In the genomic region with DNA sequence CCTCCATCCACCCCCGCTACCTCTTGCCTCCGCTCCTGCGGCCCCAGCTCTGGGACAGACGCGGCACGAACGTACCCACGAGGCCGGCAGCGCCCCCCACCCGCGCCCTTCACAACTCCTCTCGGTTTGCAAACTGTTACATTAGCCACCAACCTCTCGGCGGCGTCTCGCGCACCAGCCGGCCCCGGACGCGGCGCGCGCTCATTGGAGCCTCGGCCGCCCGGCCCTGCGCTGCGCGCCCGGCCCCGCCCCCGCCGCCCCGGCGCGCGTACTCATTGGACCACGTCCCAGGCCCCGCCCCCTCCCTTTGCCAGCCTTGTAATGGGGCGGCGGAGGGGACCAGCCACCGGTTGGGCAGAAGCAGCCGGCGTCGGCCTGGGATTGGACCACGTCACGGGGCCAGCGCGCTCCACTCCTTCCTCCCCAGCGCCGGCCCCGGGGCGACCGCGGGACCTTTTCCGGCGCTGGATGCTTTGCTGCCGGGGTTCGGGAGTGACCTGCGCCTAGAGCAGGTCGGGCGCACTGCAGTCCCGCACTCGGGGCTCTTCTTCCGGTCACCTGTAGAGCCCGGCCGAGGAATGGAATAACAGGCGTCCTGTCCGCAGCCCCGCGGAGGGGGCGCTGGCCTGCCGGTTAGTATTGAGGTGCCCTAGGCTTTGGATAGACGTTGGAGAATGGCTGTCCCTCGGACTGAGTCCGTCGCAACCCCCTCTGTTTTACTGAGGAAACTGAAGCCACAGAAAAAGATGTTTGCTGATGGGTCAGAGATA, we compare ENCODE assay signal across 1 cellular context.
TF ChIP-seq lines count a peak whose summit lies in the region.

A gene with protein sequence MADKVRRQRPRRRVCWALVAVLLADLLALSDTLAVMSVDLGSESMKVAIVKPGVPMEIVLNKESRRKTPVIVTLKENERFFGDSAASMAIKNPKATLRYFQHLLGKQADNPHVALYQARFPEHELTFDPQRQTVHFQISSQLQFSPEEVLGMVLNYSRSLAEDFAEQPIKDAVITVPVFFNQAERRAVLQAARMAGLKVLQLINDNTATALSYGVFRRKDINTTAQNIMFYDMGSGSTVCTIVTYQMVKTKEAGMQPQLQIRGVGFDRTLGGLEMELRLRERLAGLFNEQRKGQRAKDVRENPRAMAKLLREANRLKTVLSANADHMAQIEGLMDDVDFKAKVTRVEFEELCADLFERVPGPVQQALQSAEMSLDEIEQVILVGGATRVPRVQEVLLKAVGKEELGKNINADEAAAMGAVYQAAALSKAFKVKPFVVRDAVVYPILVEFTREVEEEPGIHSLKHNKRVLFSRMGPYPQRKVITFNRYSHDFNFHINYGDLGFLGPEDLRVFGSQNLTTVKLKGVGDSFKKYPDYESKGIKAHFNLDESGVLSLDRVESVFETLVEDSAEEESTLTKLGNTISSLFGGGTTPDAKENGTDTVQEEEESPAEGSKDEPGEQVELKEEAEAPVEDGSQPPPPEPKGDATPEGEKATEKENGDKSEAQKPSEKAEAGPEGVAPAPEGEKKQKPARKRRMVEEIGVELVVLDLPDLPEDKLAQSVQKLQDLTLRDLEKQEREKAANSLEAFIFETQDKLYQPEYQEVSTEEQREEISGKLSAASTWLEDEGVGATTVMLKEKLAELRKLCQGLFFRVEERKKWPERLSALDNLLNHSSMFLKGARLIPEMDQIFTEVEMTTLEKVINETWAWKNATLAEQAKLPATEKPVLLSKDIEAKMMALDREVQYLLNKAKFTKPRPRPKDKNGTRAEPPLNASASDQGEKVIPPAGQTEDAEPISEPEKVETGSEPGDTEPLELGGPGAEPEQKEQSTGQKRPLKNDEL (minus strand): TSS at position 206 of the 770 bp plus-strand sequence. CDS start 1,045 bp downstream, outside the sequence.

TF ChIP-seq in HepG2, 621 proteins besides CTCF, POLR2A, EP300 and RAD21 (continued from another document):
- TF ChIP-seq REL (CRISPR knock-in tag; conservative IDR thresholded peaks at IDR 0.05): no peak
- peak; percentile 94 for TF ChIP-seq PHF21A (CRISPR knock-in tag; IDR thresholded peaks at IDR 0.05)
- TF ChIP-seq ZNF550 (CRISPR knock-in tag; IDR thresholded peaks at IDR 0.05; ENCODE audit: borderline replicate concordance): no peak
- TF ChIP-seq NFRKB (IDR thresholded peaks at IDR 0.05): no peak
- TF ChIP-seq ONECUT2 (CRISPR knock-in tag; IDR thresholded peaks at IDR 0.05): no peak
- TF ChIP-seq, protein P1, sequence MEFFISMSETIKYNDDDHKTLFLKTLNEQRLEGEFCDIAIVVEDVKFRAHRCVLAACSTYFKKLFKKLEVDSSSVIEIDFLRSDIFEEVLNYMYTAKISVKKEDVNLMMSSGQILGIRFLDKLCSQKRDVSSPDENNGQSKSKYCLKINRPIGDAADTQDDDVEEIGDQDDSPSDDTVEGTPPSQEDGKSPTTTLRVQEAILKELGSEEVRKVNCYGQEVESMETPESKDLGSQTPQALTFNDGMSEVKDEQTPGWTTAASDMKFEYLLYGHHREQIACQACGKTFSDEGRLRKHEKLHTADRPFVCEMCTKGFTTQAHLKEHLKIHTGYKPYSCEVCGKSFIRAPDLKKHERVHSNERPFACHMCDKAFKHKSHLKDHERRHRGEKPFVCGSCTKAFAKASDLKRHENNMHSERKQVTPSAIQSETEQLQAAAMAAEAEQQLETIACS (CRISPR knock-in tag; IDR thresholded peaks at IDR 0.05): no peak; the same call in 1 of the 2 replicates
- TF ChIP-seq PHB2 (IDR thresholded peaks at IDR 0.05; ENCODE audit: partially characterized antibody): no peak
- TF ChIP-seq DNMT3B (CRISPR knock-in tag; conservative IDR thresholded peaks at IDR 0.05): no peak
- no peak for TF ChIP-seq SATB2 (CRISPR knock-in tag; IDR thresholded peaks at IDR 0.05)
- TF ChIP-seq GTF2F1 (IDR thresholded peaks at IDR 0.05; ENCODE audit: low read length): no peak
- no peak for TF ChIP-seq RORA (CRISPR knock-in tag; IDR thresholded peaks at IDR 0.05)
- no peak for TF ChIP-seq ZNF543 (CRISPR knock-in tag; IDR thresholded peaks at IDR 0.05)
- 0 out of 2 replicates have a peak, but pooled peaks have one; percentile 27 for TF ChIP-seq NCOA2 (CRISPR knock-in tag; IDR thresholded peaks at IDR 0.05)
- TF ChIP-seq AGO1 (IDR thresholded peaks at IDR 0.05; ENCODE audit: low read depth, low read length, poor library complexity, severe bottlenecking): no peak
- no peak for TF ChIP-seq NRL (CRISPR knock-in tag; IDR thresholded peaks at IDR 0.05; ENCODE audit: borderline replicate concordance)
- peak; percentile 79 for TF ChIP-seq ELF1 (CRISPR knock-in tag; IDR thresholded peaks at IDR 0.05)
- TF ChIP-seq, protein P2, sequence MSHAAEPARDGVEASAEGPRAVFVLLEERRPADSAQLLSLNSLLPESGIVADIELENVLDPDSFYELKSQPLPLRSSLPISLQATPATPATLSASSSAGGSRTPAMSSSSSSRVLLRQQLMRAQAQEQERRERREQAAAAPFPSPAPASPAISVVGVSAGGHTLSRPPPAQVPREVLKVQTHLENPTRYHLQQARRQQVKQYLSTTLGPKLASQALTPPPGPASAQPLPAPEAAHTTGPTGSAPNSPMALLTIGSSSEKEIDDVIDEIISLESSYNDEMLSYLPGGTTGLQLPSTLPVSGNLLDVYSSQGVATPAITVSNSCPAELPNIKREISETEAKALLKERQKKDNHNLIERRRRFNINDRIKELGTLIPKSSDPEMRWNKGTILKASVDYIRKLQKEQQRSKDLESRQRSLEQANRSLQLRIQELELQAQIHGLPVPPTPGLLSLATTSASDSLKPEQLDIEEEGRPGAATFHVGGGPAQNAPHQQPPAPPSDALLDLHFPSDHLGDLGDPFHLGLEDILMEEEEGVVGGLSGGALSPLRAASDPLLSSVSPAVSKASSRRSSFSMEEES (CRISPR knock-in tag; IDR thresholded peaks at IDR 0.05): peak; percentile 41
- TF ChIP-seq, protein P3, sequence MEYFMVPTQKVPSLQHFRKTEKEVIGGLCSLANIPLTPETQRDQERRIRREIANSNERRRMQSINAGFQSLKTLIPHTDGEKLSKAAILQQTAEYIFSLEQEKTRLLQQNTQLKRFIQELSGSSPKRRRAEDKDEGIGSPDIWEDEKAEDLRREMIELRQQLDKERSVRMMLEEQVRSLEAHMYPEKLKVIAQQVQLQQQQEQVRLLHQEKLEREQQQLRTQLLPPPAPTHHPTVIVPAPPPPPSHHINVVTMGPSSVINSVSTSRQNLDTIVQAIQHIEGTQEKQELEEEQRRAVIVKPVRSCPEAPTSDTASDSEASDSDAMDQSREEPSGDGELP (IDR thresholded peaks at IDR 0.05; ENCODE audit: borderline replicate concordance, low read depth): peak; percentile 67; the same call in 1 of the 2 replicates
- peak; percentile 45; the same call in 1 of the 2 replicates for TF ChIP-seq ZBTB7B (CRISPR knock-in tag; IDR thresholded peaks at IDR 0.05)
- no peak for TF ChIP-seq TSC22D2 (CRISPR knock-in tag; IDR thresholded peaks at IDR 0.05; ENCODE audit: borderline replicate concordance)
- TF ChIP-seq GPN1 (CRISPR knock-in tag; IDR thresholded peaks at IDR 0.05; ENCODE audit: borderline replicate concordance): no peak
- no peak for TF ChIP-seq HDAC6 (IDR thresholded peaks at IDR 0.05; ENCODE audit: low read depth, low read length)
TF ChIP-seq in HepG2: peak in this region for 166.
